In genomic region chrX:136909119-136909705, GRCh38 we compare ENCODE assay signal across 8 cellular contexts. TPM values are rescaled to one million over a fixed set of nuclear protein-coding genes. Genes with fewer than 3 reads are reported as not detected.
A peak's percentile ranks its signal among the peaks of the same experiment; 100 is the strongest.
DNase-seq lines count a peak whose midpoint lies in the region; ATAC-seq and TF ChIP-seq lines count a peak whose summit lies in the region.

No MANE protein-coding gene starts in this region.

- H3K27me3 ChIP-seq in parathyroid adenoma (ENCODE audit: control insufficient read depth, insufficient read depth, low read length) (no peaks in the 10 kb centered on the region), tibial nerve (no peaks in the 10 kb centered on the region)

- H3K9me3 Mint-ChIP-seq in HFFc6: no peaks in the 10 kb centered on the region
- H3K9me3 Mint-ChIP-seq in activated naive CD8-positive, alpha-beta T cell treated with anti-CD3 and anti-CD28 coated beads for 36 hours: no peaks in the 10 kb centered on the region

- ATAC-seq in Right ventricle myocardium superior (ENCODE audit: poor library complexity): peak; percentile 95

- TF ChIP-seq CTCF in HFFc6 (IDR thresholded peaks at IDR 0.05) (0 out of 2 replicates have a peak, but pooled peaks have one; percentile 9), parathyroid adenoma (IDR thresholded peaks at IDR 0.05) (no peak), tibial nerve (IDR thresholded peaks at IDR 0.05) (no peak)

- WGBS in tibial nerve, 2 donors: 0 to 66% methylated on average over 6 to 32 of the region's 47 CpGs

- peaks cover 14% of the 10 kb centered on the region for H3K4me1 Mint-ChIP-seq in HFFc6 (ENCODE audit: low read depth)
- peaks cover 7% of the 10 kb centered on the region for H3K4me1 Mint-ChIP-seq in activated naive CD8-positive, alpha-beta T cell treated with anti-CD3 and anti-CD28 coated beads for 36 hours

- peak overlapping the region; percentile 79 for H3K4me3 ChIP-seq in parathyroid adenoma (ENCODE audit: low read depth, low read length)
- H3K4me3 ChIP-seq in tibial nerve: peak overlapping the region; percentile 56 to 75 (median 66)

- no peak for TF ChIP-seq POLR2A in tibial nerve (IDR thresholded peaks at IDR 0.05)

- intact Hi-C loops in Right ventricle myocardium superior (cut with DNase I): no loop called here

- no peaks in the 10 kb centered on the region for H3K36me3 Mint-ChIP-seq in HFFc6 (ENCODE audit: low read depth)
- H3K36me3 Mint-ChIP-seq in activated naive CD8-positive, alpha-beta T cell treated with anti-CD3 and anti-CD28 coated beads for 36 hours: no peaks in the 10 kb centered on the region

- H3K36me3 ChIP-seq in parathyroid adenoma (ENCODE audit: control insufficient read depth, insufficient read depth, low read length) (no peaks in the 10 kb centered on the region), tibial nerve (no peaks in the 10 kb centered on the region)

- H3K27ac ChIP-seq in parathyroid adenoma (peak overlapping the region; percentile 78), tibial nerve (peak overlapping the region; percentile 84 to 95 (median 92))

- DNase-seq in GM04503 (ENCODE audit: low read depth): peak; percentile 36
- DNase-seq in HFFc6: peak; percentile 46
- peak; percentile 71 for DNase-seq in NCI-H1092 (lab: John Stamatoyannopoulos, UW)
- peak; percentile 52 for DNase-seq in SKM-1 treated with dmso at 0.1 percent for 144 hours (lab: John Stamatoyannopoulos, UW; ENCODE audit: unreplicated experiment)
- peak; percentile 75 for DNase-seq in activated naive CD8-positive, alpha-beta T cell treated with anti-CD3 and anti-CD28 coated beads for 36 hours
- DNase-seq in Right ventricle myocardium superior: peak; percentile 86
- peak; percentile 68 to 70 for DNase-seq in tibial nerve (ENCODE audit: low spot score in 2 of 2)

- no peak overlapping the region for H3K9ac ChIP-seq in parathyroid adenoma

- no peak for TF ChIP-seq EP300 in tibial nerve (IDR thresholded peaks at IDR 0.05)

- no peaks in the 10 kb centered on the region for H3K79me2 ChIP-seq in parathyroid adenoma

- peaks cover 2% of the 10 kb centered on the region; the same call in 1 of the 2 replicates for H3K27me3 Mint-ChIP-seq in HFFc6 (ENCODE audit: insufficient read depth)
- H3K27me3 Mint-ChIP-seq in activated naive CD8-positive, alpha-beta T cell treated with anti-CD3 and anti-CD28 coated beads for 36 hours: no peaks in the 10 kb centered on the region

- H3K4me2 ChIP-seq in parathyroid adenoma (ENCODE audit: low read length): peak overlapping the region; percentile 91

- no peaks in the 10 kb centered on the region for H3K9me3 ChIP-seq in parathyroid adenoma (ENCODE audit: control insufficient read depth, low read length)
- no peaks in the 10 kb centered on the region for H3K9me3 ChIP-seq in tibial nerve

- peak overlapping the region; percentile 90 for H3K27ac Mint-ChIP-seq in HFFc6
- H3K27ac Mint-ChIP-seq in activated naive CD8-positive, alpha-beta T cell treated with anti-CD3 and anti-CD28 coated beads for 36 hours: peak overlapping the region; percentile 85

- peaks cover 5% of the 10 kb centered on the region for H3K4me1 ChIP-seq in parathyroid adenoma
- H3K4me1 ChIP-seq in tibial nerve: peaks cover 0 to 6% (median 0%) of the 10 kb centered on the region in 4 donors

- peak overlapping the region; percentile 93 for H2AFZ ChIP-seq in parathyroid adenoma

- peak overlapping the region; percentile 89 for H3K4me3 Mint-ChIP-seq in HFFc6
- H3K4me3 Mint-ChIP-seq in activated naive CD8-positive, alpha-beta T cell treated with anti-CD3 and anti-CD28 coated beads for 36 hours: peak overlapping the region; percentile 94

RNA-seq across cellular contexts. Expression of gene RBMX, which starts 28.7 kb away (rescaled TPM):
- 100 to 1,000 TPM; 127 to 191 (median 178) TPM for total RNA-seq in HFFc6 (2021; fragmentation: NEBNext Ultra II Directional; extraction: Animal tissue kit (Norgen Biotek cat#: 25700))
- total RNA-seq in activated naive CD8-positive, alpha-beta T cell treated with anti-CD3 and anti-CD28 coated beads for 36 hours: 100 to 1,000 TPM; 382 to 393 TPM
- total RNA-seq in Right ventricle myocardium superior (78.3 TPM), tibial nerve (100 to 1,000 TPM; 203 to 255 (median 211) TPM)

Comparison
In these comparisons a context has a peak if more than half of its experiments do, and no peak if none do; other contexts are left out.
1. Peak in every context shown above with its lines: DNase-seq, ATAC-seq, H3K4me3 ChIP-seq and H3K27ac ChIP-seq.
2. DNase-seq: peak in every context shown above with its lines; median percentile 86 in Right ventricle myocardium superior; 75 in activated naive CD8-positive, alpha-beta T cell treated with anti-CD3 and anti-CD28 coated beads for 36 hours; 71 in NCI-H1092; 69 in tibial nerve; 52 in SKM-1 treated with dmso at 0.1 percent for 144 hours; 46 in HFFc6; 36 in GM04503.